In the genomic region with DNA sequence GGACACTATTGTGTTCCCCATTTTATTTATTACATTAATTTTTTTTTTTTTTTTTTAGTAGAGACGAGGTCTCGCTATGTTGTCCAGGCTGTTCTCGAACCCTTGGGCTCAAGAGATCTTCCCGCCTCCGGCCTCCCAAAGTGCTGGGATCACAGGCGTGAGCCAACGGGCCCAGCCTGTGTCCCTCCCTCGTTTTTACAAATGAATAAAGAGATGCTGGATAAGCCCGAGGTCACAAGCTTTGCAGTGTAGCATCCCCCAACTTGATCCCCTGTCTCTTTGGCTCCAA, we compare ENCODE assay signal across 9 cellular contexts. TPM values are rescaled to one million over a fixed set of nuclear protein-coding genes. Genes with fewer than 3 reads are reported as not detected.
DNase-seq lines count a peak whose midpoint lies in the region; ATAC-seq and TF ChIP-seq lines count a peak whose summit lies in the region.
"Had no signal": no experiment of that assay in that cellular context is flagged by ENCODE, and none has a peak within 500 bp of the region (broad histone marks: within the 10 kb centered on the region; RNA-seq: fewer than 3 reads in every experiment).

No MANE protein-coding gene starts in this region.

- no peaks in the 10 kb centered on the region for H3K9me3 Mint-ChIP-seq in CD4-positive, CD25-positive, alpha-beta regulatory T cell
- no peaks in the 10 kb centered on the region for H3K9me3 Mint-ChIP-seq in endothelial cell (ENCODE audit: unreplicated experiment)

- peaks cover 13% of the 10 kb centered on the region for H3K36me3 Mint-ChIP-seq in CD4-positive, CD25-positive, alpha-beta regulatory T cell
- peaks cover 5% of the 10 kb centered on the region for H3K36me3 Mint-ChIP-seq in endothelial cell (ENCODE audit: low read depth, unreplicated experiment)

- peaks cover 46% of the 10 kb centered on the region for H3K4me1 ChIP-seq in CD4-positive, CD25-positive, alpha-beta regulatory T cell (ENCODE audit: control insufficient read depth, insufficient read depth, low read length, poor library complexity, severe bottlenecking)
- peaks cover 25% of the 10 kb centered on the region for H3K4me1 ChIP-seq in OCI-LY3 (ENCODE audit: low read length)
- peaks cover 29% of the 10 kb centered on the region for H3K4me1 ChIP-seq in neuron (ENCODE audit: insufficient read depth, low read length)

- no peaks in the 10 kb centered on the region for H3K27me3 Mint-ChIP-seq in CD4-positive, CD25-positive, alpha-beta regulatory T cell
- peaks cover 5% of the 10 kb centered on the region for H3K27me3 Mint-ChIP-seq in endothelial cell (ENCODE audit: unreplicated experiment)

- 0 out of 2 replicates have a peak, but pooled peaks cover 7% of the 10 kb centered on the region for H4K20me1 ChIP-seq in OCI-LY3 (ENCODE audit: insufficient read depth, low read length)

- ATAC-seq in CD4-positive, CD25-positive, alpha-beta regulatory T cell (ENCODE audit: low read depth in 2 of 2) = no peak

- H2AFZ ChIP-seq in OCI-LY3 (ENCODE audit: low read depth, low read length) (peak overlapping the region; percentile 69), neuron (ENCODE audit: low read depth, low read length) (peak overlapping the region; percentile 95)

- no peaks in the 10 kb centered on the region for H3K27me3 ChIP-seq in CD4-positive, CD25-positive, alpha-beta regulatory T cell (ENCODE audit: control insufficient read depth, insufficient read depth, low read length)
- H3K27me3 ChIP-seq in OCI-LY3 (ENCODE audit: low read depth, low read length) = no peaks in the 10 kb centered on the region
- no peaks in the 10 kb centered on the region for H3K27me3 ChIP-seq in neuron (ENCODE audit: insufficient read depth, low read length)

- H3K9me3 ChIP-seq in CD4-positive, CD25-positive, alpha-beta regulatory T cell (ENCODE audit: control insufficient read depth in 2 of 2, low read length in 2 of 2) = no peaks in the 10 kb centered on the region
- no peaks in the 10 kb centered on the region for H3K9me3 ChIP-seq in OCI-LY3 (ENCODE audit: insufficient read depth, low read length)
- no peaks in the 10 kb centered on the region for H3K9me3 ChIP-seq in neuron (ENCODE audit: low read length)

- H3K27ac Mint-ChIP-seq in CD4-positive, CD25-positive, alpha-beta regulatory T cell = peak overlapping the region; percentile 66 to 99 (median 98)
- H3K27ac Mint-ChIP-seq in endothelial cell (ENCODE audit: unreplicated experiment) = peak overlapping the region; percentile 32

- CTCF ChIA-PET in HEK293T (lab: Yijun Ruan, JAX) = interaction anchor here (0.8 to 1.7 kb wide), 3 partner anchors 8 to 321 kb away, joined by 3 to 5 read pairs (median 3); no protein-coding TSS in a partner anchor

- POLR2A ChIA-PET in HEK293T (lab: Yijun Ruan, JAX) = interaction anchor here (1.0 to 5.9 kb wide), 6 partner anchors 8 to 146 kb away, joined by 3 to 85 read pairs (median 9); a partner anchor contains a TSS

- peaks cover 44% of the 10 kb centered on the region for H3K79me2 ChIP-seq in OCI-LY3 (ENCODE audit: low read length)

- peak overlapping the region; percentile 87 for H3K9ac ChIP-seq in OCI-LY3 (ENCODE audit: low read length)

- TF ChIP-seq CTCF in OCI-LY3 (IDR thresholded peaks at IDR 0.05; ENCODE audit: low read depth, low read length) (no peak), endothelial cell (IDR thresholded peaks at IDR 0.05; ENCODE audit: unreplicated experiment) (no peak)

- peak overlapping the region; percentile 95 for H3K27ac ChIP-seq in CD4-positive, CD25-positive, alpha-beta regulatory T cell (ENCODE audit: insufficient read depth, low read length, poor library complexity, severe bottlenecking)
- peak overlapping the region; percentile 64 for H3K27ac ChIP-seq in OCI-LY3 (ENCODE audit: low read length)

- H3K4me3 ChIP-seq in CD4-positive, CD25-positive, alpha-beta regulatory T cell (ENCODE audit: low read depth, low read length) = peak overlapping the region; percentile 83
- H3K4me3 ChIP-seq in OCI-LY3 (ENCODE audit: low read length) = peak overlapping the region; percentile 87
- H3K4me3 ChIP-seq in neuron (ENCODE audit: low read length) = peak overlapping the region; percentile 67

- H3K4me3 Mint-ChIP-seq in CD4-positive, CD25-positive, alpha-beta regulatory T cell = peak overlapping the region; percentile 91 to 99 (median 95)
- peak overlapping the region; percentile 94 for H3K4me3 Mint-ChIP-seq in endothelial cell (ENCODE audit: unreplicated experiment)

- no peak for DNase-seq in CD4-positive, CD25-positive, alpha-beta regulatory T cell
- no peak for DNase-seq in endothelial cell (ENCODE audit: low spot score)
- DNase-seq in midbrain (lab: John Stamatoyannopoulos, UW) = no peak
- no peak for DNase-seq in NCI-H774 (lab: John Stamatoyannopoulos, UW)
- DNase-seq in amygdala (lab: John Stamatoyannopoulos, UW) = no peak
- DNase-seq in HEK293T (ENCODE audit: extremely low spot score) = no peak

- peaks cover 7% of the 10 kb centered on the region for H3K36me3 ChIP-seq in CD4-positive, CD25-positive, alpha-beta regulatory T cell (ENCODE audit: control insufficient read depth, insufficient read depth, low read length)
- H3K36me3 ChIP-seq in OCI-LY3 (replicated peaks; ENCODE audit: low read depth, low read length) = peaks cover 48% of the 10 kb centered on the region
- H3K36me3 ChIP-seq in neuron (ENCODE audit: insufficient read depth, low read length) = no peaks in the 10 kb centered on the region

- peak overlapping the region; percentile 97 for H3K4me2 ChIP-seq in OCI-LY3 (ENCODE audit: low read length)

- peaks cover 15 to 63% (median 38%) of the 10 kb centered on the region in 4 donors for H3K4me1 Mint-ChIP-seq in CD4-positive, CD25-positive, alpha-beta regulatory T cell
- peaks cover 41% of the 10 kb centered on the region for H3K4me1 Mint-ChIP-seq in endothelial cell (ENCODE audit: unreplicated experiment)

TF ChIP-seq in HEK293T, 16 proteins besides CTCF, POLR2A, EP300 and RAD21:
- TF ChIP-seq, protein P1, sequence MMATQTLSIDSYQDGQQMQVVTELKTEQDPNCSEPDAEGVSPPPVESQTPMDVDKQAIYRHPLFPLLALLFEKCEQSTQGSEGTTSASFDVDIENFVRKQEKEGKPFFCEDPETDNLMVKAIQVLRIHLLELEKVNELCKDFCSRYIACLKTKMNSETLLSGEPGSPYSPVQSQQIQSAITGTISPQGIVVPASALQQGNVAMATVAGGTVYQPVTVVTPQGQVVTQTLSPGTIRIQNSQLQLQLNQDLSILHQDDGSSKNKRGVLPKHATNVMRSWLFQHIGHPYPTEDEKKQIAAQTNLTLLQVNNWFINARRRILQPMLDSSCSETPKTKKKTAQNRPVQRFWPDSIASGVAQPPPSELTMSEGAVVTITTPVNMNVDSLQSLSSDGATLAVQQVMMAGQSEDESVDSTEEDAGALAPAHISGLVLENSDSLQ (IDR thresholded peaks at IDR 0.05) = no peak
- TF ChIP-seq SP1 (IDR thresholded peaks at IDR 0.05) (no peak), FOXM1 (IDR thresholded peaks at IDR 0.05; ENCODE audit: borderline replicate concordance) (no peak), L3MBTL2 (conservative IDR thresholded peaks at IDR 0.05) (no peak), TARDBP (IDR thresholded peaks at IDR 0.05) (no peak), FOXK2 (IDR thresholded peaks at IDR 0.05) (no peak), FOXA1 (IDR thresholded peaks at IDR 0.05) (no peak), SUZ12 (IDR thresholded peaks at IDR 0.05) (no peak), CTBP1 (IDR thresholded peaks at IDR 0.05; ENCODE audit: borderline replicate concordance) (no peak), HDGF (IDR thresholded peaks at IDR 0.05; ENCODE audit: borderline replicate concordance) (no peak), LEF1 (IDR thresholded peaks at IDR 0.05; ENCODE audit: borderline replicate concordance) (no peak), ELF4 (IDR thresholded peaks at IDR 0.05) (no peak), BHLHE40 (IDR thresholded peaks at IDR 0.05; ENCODE audit: borderline replicate concordance) (no peak), ZNF384 (IDR thresholded peaks at IDR 0.05) (no peak), NFRKB (IDR thresholded peaks at IDR 0.05) (no peak), ARNT (IDR thresholded peaks at IDR 0.05) (no peak)

RNA-seq across cellular contexts. Expression of a gene that starts 0.3 kb away (rescaled TPM):
- 111 TPM for total RNA-seq in CD4-positive, CD25-positive, alpha-beta regulatory T cell
- polyA plus RNA-seq in CD4-positive, CD25-positive, alpha-beta regulatory T cell = 10 to 100 TPM; 38.3 to 48.9 (median 43.8) TPM
- 30.2 TPM for total RNA-seq in endothelial cell (ENCODE audit: unreplicated experiment)

RNA-seq across cellular contexts. Expression of a gene that starts 28.5 kb away (rescaled TPM):
- total RNA-seq in CD4-positive, CD25-positive, alpha-beta regulatory T cell = 69.0 TPM
- 1 to 10 TPM; 3.1 to 5.8 (median 3.7) TPM for polyA plus RNA-seq in CD4-positive, CD25-positive, alpha-beta regulatory T cell
- total RNA-seq in endothelial cell (ENCODE audit: unreplicated experiment) = 3.9 TPM

RNA-seq across cellular contexts. Expression of a gene that starts 38.1 kb away (rescaled TPM):
- total RNA-seq in CD4-positive, CD25-positive, alpha-beta regulatory T cell = 13.1 TPM
- under 1 TPM; 0.23 to 0.50 (median 0.42) TPM for polyA plus RNA-seq in CD4-positive, CD25-positive, alpha-beta regulatory T cell
- total RNA-seq in endothelial cell (ENCODE audit: unreplicated experiment) = 39.1 TPM

RNA-seq across cellular contexts. Expression of a gene that starts 46.5 kb away (rescaled TPM):
- not detected for total RNA-seq in CD4-positive, CD25-positive, alpha-beta regulatory T cell
- polyA plus RNA-seq in CD4-positive, CD25-positive, alpha-beta regulatory T cell = not detected
- total RNA-seq in endothelial cell (ENCODE audit: unreplicated experiment) = not detected
- total RNA-seq: RPMI7951 had no signal

Comparison
In these comparisons a context has a peak if more than half of its experiments do, and no peak if none do; other contexts are left out.
1. RNA of a gene that starts 28.5 kb away (total RNA-seq): 69.0 TPM in CD4-positive, CD25-positive, alpha-beta regulatory T cell (single experiment); 3.9 TPM in endothelial cell (single experiment); every median in the first group is over 10 times any median in the second.
2. Peak in every context shown above with its lines, with median percentiles within 50 percentile points of each other: H3K4me3 ChIP-seq.